Comparison of ENCODE assay signal across 1 cellular context in genomic region chr11:59710136-59710847, GRCh38.
TF ChIP-seq lines count a peak whose summit lies in the region.

No MANE protein-coding gene starts in this region.

TF ChIP-seq in endothelial cell of umbilical vein, 7 proteins besides CTCF, POLR2A, EP300 and RAD21:
- TF ChIP-seq POLR2AphosphoS5 (IDR thresholded peaks at IDR 0.05; ENCODE audit: insufficient read depth, low read depth, low read length) (no peak), MYC (IDR thresholded peaks at IDR 0.05; ENCODE audit: low read depth, low read length) (no peak), JUN (IDR thresholded peaks at IDR 0.05; ENCODE audit: borderline replicate concordance, insufficient read depth, insufficient read length, low read depth) (no peak), FOS (IDR thresholded peaks at IDR 0.05; ENCODE audit: borderline replicate concordance, insufficient read depth, low read length) (no peak), GATA2 (IDR thresholded peaks at IDR 0.05; ENCODE audit: insufficient read depth, insufficient read length, low read depth, low read length) (no peak), MAX (IDR thresholded peaks at IDR 0.05; ENCODE audit: insufficient read depth, insufficient read length) (no peak), EZH2 (IDR thresholded peaks at IDR 0.05; ENCODE audit: borderline replicate concordance, low read depth, low read length, severe bottlenecking) (no peak)
